Comparison of ENCODE assay signal across 25 cellular contexts in the genomic region with DNA sequence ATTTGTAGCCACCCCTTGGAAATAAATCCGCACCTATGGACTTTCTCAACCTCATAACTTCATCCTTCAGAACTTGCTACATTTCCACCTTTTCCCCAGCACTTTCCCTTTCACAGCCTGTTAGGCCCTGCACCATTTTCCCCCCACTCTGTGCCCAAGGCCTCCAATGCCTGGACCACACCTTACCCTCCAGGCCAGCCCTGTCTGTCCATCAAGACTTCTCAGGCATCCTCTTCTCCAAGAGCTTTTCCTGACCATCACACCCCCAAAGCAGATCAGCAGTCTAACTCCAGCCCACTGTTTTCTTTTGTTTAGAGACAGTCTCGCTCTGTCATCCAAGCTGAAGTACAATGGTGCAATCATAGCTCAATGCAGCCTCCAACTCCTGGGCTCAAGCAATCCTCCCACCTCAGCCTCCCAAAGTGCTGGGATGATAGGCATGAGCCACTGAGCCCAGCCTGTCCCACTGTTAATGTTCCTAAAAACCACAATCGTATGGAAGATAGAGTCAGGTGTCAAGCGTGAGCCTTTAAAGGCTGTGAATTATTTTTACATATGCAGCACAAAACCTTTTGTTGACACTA.
DNase-seq lines count a peak whose midpoint lies in the region; ATAC-seq, FAIRE-seq and TF ChIP-seq lines count a peak whose summit lies in the region.
"Had no signal": no experiment of that assay in that cellular context is flagged by ENCODE, and none has a peak within 500 bp of the region (broad histone marks: within the 10 kb centered on the region; RNA-seq: fewer than 3 reads in every experiment).

No MANE protein-coding gene starts in this region.

- H3K36me3 Mint-ChIP-seq in nephron (ENCODE audit: low read depth) = peaks cover 13% of the 10 kb centered on the region
- H3K36me3 Mint-ChIP-seq: activated naive CD4-positive, alpha-beta T cell treated with anti-CD3 and anti-CD28 coated beads, Interleukin-2, amount 50 U/mL, for 24 hours; naive thymus-derived CD4-positive, alpha-beta T cell had no signal

- TF ChIP-seq CTCF in HEK293 (tag by site-specific recombination; IDR thresholded peaks at IDR 0.05) = no peak
- TF ChIP-seq CTCF in bronchial epithelial cell (IDR thresholded peaks at IDR 0.05; ENCODE audit: insufficient read depth, low read length, severe bottlenecking) = no peak
- no peak for TF ChIP-seq CTCF in nephron (IDR thresholded peaks at IDR 0.05; ENCODE audit: unreplicated experiment in 3 of 3)
- TF ChIP-seq CTCF in psoas muscle (IDR thresholded peaks at IDR 0.05) = no peak

- CTCF ChIA-PET in HEK293 (lab: Yijun Ruan, JAX) = interaction anchor here (1.1 kb wide), 1 partner anchor 17 kb away, joined by 3 read pairs; no protein-coding TSS in a partner anchor

- DNase-seq in ACHN = peak; percentile 42
- DNase-seq in bronchial epithelial cell (ENCODE audit: low read depth) = no peak
- DNase-seq in Right ventricle myocardium inferior (ENCODE audit: missing footprints) = no peak
- DNase-seq in psoas muscle = no peak
- no peak for DNase-seq in left lobe of liver (ENCODE audit: low spot score)
- DNase-seq: activated CD4-positive, alpha-beta T cell treated with anti-CD3 and anti-CD28 coated beads, Interleukin-2, amount 10 ng/mL, durations not matched to agents 7 days and 5 days; C1 segment of cervical spinal cord; caudate nucleus; left cardiac atrium; naive thymus-derived CD4-positive, alpha-beta T cell; NCI-H1694; NCI-H2171 treated with DMSO at 0.1 percent for 48 hours; NCI-H524; ovary; stimulated activated naive CD4-positive, alpha-beta T cell treated with Interleukin-2 at 50 U/mL for 16 hours; T-helper 9 cell; testis; WERI-Rb-1 had no signal

- no peaks in the 10 kb centered on the region for H3K9me3 Mint-ChIP-seq in nephron
- H3K9me3 Mint-ChIP-seq: activated CD4-positive, alpha-beta T cell treated with anti-CD3 and anti-CD28 coated beads, Interleukin-2, amount 10 ng/mL, durations not matched to agents 7 days and 5 days; activated naive CD4-positive, alpha-beta T cell treated with anti-CD3 and anti-CD28 coated beads, Interleukin-2, amount 50 U/mL, for 24 hours had no signal

- peaks cover 66% of the 10 kb centered on the region for H3K4me1 Mint-ChIP-seq in nephron

- no peak overlapping the region for H3K4me3 Mint-ChIP-seq in nephron
- H3K4me3 Mint-ChIP-seq: activated CD4-positive, alpha-beta T cell treated with anti-CD3 and anti-CD28 coated beads, Interleukin-2, amount 10 ng/mL, durations not matched to agents 7 days and 5 days; activated naive CD4-positive, alpha-beta T cell treated with anti-CD3 and anti-CD28 coated beads, Interleukin-2, amount 50 U/mL, for 24 hours; naive thymus-derived CD4-positive, alpha-beta T cell had no signal

- in situ Hi-C loops in ACHN (cut with HindIII; ENCODE audit: low pct_ligation_motif_present, low pct_unique_long_range_greater_than_20kb, low sequenced_read_pairs) = no loop called here

- H3K27me3 ChIP-seq in bronchial epithelial cell (ENCODE audit: control insufficient read depth, insufficient read depth, low read length) (no peaks in the 10 kb centered on the region), psoas muscle (ENCODE audit: insufficient read depth in 3 of 3, low read length in 2 of 3) (no peaks in the 10 kb centered on the region)
- H3K27me3 ChIP-seq: ovary, right atrium auricular region, testis had no signal

- H3K27me3 Mint-ChIP-seq in nephron (ENCODE audit: low read depth) = no peaks in the 10 kb centered on the region

- FAIRE-seq in bronchial epithelial cell (lab: Jason Lieb, UNC) = peak; percentile 32
- FAIRE-seq: endometrium had no signal

- H3K4me1 ChIP-seq in HEK293 (ENCODE audit: control insufficient read depth, insufficient read depth, low read length) (peaks cover 17% of the 10 kb centered on the region), psoas muscle (peaks cover 55% of the 10 kb centered on the region)

- intact Hi-C loops in Right ventricle myocardium inferior (cut with DNase I) (no loop called here), psoas muscle (cut with DNase I) (no loop called here)

- H3K27ac ChIP-seq in HEK293 (ENCODE audit: extremely low read depth, low read depth, low read length) (no peak overlapping the region), psoas muscle (no peak overlapping the region)
- H3K27ac ChIP-seq: KMS-11, ovary, testis, WERI-Rb-1 had no signal

- POLR2A ChIA-PET in HEK293 (lab: Yijun Ruan, JAX) = no interaction called here

- no peak for ATAC-seq in Right ventricle myocardium inferior
- no peak for ATAC-seq in psoas muscle
- ATAC-seq in GM19455 (IDR thresholded peaks at IDR 0.05; ENCODE audit: unreplicated experiment) = no peak
- no peak for ATAC-seq in left lobe of liver
- ATAC-seq: naive thymus-derived CD4-positive, alpha-beta T cell had no signal

- peaks cover 0 to 4% of the 10 kb centered on the region in 2 experiments; a peak in 2 of 3 replicates for H3K36me3 ChIP-seq in HEK293 (ENCODE audit: control insufficient read depth in 2 of 2, insufficient read depth in 1 of 2, low read length in 2 of 2)
- H3K36me3 ChIP-seq in bronchial epithelial cell (ENCODE audit: control insufficient read depth, insufficient read depth, low read length) = peaks cover 4% of the 10 kb centered on the region
- no peaks in the 10 kb centered on the region for H3K36me3 ChIP-seq in psoas muscle (ENCODE audit: insufficient read depth in 1 of 2, low read depth in 1 of 2)
- H3K36me3 ChIP-seq: ovary, WERI-Rb-1 had no signal

- WGBS in psoas muscle, 3 donors = 97 to 99% (median 98%) methylated on average over 4 of the region's 4 CpGs

- H3K4me3 ChIP-seq in HEK293 (ENCODE audit: low read depth, low read length) (no peak overlapping the region), bronchial epithelial cell (ENCODE audit: low read depth, low read length) (no peak overlapping the region), psoas muscle (no peak overlapping the region)
- H3K4me3 ChIP-seq: ovary, right atrium auricular region, testis had no signal

- H3K9me3 ChIP-seq in HEK293 (ENCODE audit: control insufficient read depth, insufficient read depth, low read depth, low read length) (no peaks in the 10 kb centered on the region), psoas muscle (no peaks in the 10 kb centered on the region)
- H3K9me3 ChIP-seq: ovary, right atrium auricular region, testis had no signal

- peak overlapping the region; percentile 66 to 90 (median 85) for H3K27ac Mint-ChIP-seq in nephron
- H3K27ac Mint-ChIP-seq: activated CD4-positive, alpha-beta T cell treated with anti-CD3 and anti-CD28 coated beads, Interleukin-2, amount 10 ng/mL, durations not matched to agents 7 days and 5 days; activated naive CD4-positive, alpha-beta T cell treated with anti-CD3 and anti-CD28 coated beads, Interleukin-2, amount 50 U/mL, for 24 hours; naive thymus-derived CD4-positive, alpha-beta T cell had no signal

TF ChIP-seq in HEK293, 187 proteins besides CTCF, POLR2A, EP300 and RAD21 (continues in another document):
- TF ChIP-seq PRDM1 (tag by site-specific recombination; IDR thresholded peaks at IDR 0.05) = peak; percentile 84
- TF ChIP-seq, protein P1, sequence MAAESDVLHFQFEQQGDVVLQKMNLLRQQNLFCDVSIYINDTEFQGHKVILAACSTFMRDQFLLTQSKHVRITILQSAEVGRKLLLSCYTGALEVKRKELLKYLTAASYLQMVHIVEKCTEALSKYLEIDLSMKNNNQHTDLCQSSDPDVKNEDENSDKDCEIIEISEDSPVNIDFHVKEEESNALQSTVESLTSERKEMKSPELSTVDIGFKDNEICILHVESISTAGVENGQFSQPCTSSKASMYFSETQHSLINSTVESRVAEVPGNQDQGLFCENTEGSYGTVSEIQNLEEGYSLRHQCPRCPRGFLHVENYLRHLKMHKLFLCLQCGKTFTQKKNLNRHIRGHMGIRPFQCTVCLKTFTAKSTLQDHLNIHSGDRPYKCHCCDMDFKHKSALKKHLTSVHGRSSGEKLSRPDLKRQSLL (tag by site-specific recombination; IDR thresholded peaks at IDR 0.05) = peak; percentile 66; the same call in 1 of the 2 replicates
- TF ChIP-seq ZNF280D (tag by site-specific recombination; IDR thresholded peaks at IDR 0.05) = no peak
